Comparison of ENCODE assay signal across 10 cellular contexts in the genomic region with DNA sequence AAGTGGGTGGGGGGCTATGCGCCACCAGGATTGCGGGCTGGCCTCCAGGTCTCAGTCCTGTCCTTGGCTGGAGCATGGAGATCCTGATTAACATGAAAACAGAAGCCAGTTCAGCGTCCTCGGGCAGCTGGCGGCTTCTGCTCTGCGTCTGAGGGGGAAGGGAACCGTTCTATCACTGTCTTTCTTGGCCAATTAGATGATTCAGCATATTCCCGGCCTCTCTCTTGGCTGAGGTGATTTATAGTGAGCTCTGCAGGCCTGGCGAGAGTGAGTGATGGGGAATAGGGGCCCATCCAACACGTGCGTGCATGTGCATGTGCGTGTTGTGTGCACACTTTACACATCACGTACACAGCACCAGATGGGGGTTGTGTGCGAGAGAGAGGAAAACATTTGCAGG.
A peak's percentile ranks its signal among the peaks of the same experiment; 100 is the strongest.
DNase-seq lines count a peak whose midpoint lies in the region; ATAC-seq and TF ChIP-seq lines count a peak whose summit lies in the region.
"Had no signal": no experiment of that assay in that cellular context is flagged by ENCODE, and none has a peak within 500 bp of the region (broad histone marks: within the 10 kb centered on the region; RNA-seq: fewer than 3 reads in every experiment).

No MANE protein-coding gene starts in this region.

- intact Hi-C loops in breast epithelium (cut with DNase I; ENCODE audit: low total_unique reads), result no loop called here

- H3K4me1 Mint-ChIP-seq in endodermal cell, result peaks cover 10% of the 10 kb centered on the region

- H3K27me3 ChIP-seq in BE2C (no peaks in the 10 kb centered on the region), endodermal cell (ENCODE audit: control insufficient read depth, insufficient read depth, low read length, poor library complexity, severe bottlenecking) (no peaks in the 10 kb centered on the region), breast epithelium (peaks cover 0 to 61% of the 10 kb centered on the region in 2 donors)

- no peaks in the 10 kb centered on the region for H3K36me3 Mint-ChIP-seq in endodermal cell (ENCODE audit: low read depth)

- H3K27ac Mint-ChIP-seq in endodermal cell, result peak overlapping the region; percentile 70
- H3K27ac Mint-ChIP-seq: activated CD8-positive, alpha-beta memory T cell treated with anti-CD3 and anti-CD28 coated beads, Interleukin-2, amount 10 ng/mL, durations not matched to agents 7 days and 5 days had no signal

- H3K9ac ChIP-seq in endodermal cell (ENCODE audit: extremely low read depth, low read length, poor library complexity, severe bottlenecking), result no peak overlapping the region
- H3K9ac ChIP-seq: BLaER1 treated with 17β-estradiol and CSF1 and Interleukin-3, amounts not matched to agents 10 nM and 100 nM had no signal

- H3K4me3 ChIP-seq in BE2C (ENCODE audit: low read depth, low read length) (no peak overlapping the region), endodermal cell (ENCODE audit: low read length) (no peak overlapping the region), breast epithelium (no peak overlapping the region)
- H3K4me3 ChIP-seq: BLaER1 treated with 17β-estradiol and CSF1 and Interleukin-3, amounts not matched to agents 10 nM and 100 nM had no signal

- H3K36me3 ChIP-seq in BE2C, result no peaks in the 10 kb centered on the region
- H3K36me3 ChIP-seq in endodermal cell (ENCODE audit: control insufficient read depth, insufficient read depth, low read length), result no peaks in the 10 kb centered on the region
- no peaks in the 10 kb centered on the region for H3K36me3 ChIP-seq in breast epithelium
- H3K36me3 ChIP-seq: BLaER1 treated with 17β-estradiol and CSF1 and Interleukin-3, amounts not matched to agents 10 nM and 100 nM had no signal

- TF ChIP-seq CTCF in BE2C (IDR thresholded peaks at IDR 0.05; ENCODE audit: low read depth, low read length), result no peak
- no peak for TF ChIP-seq CTCF in endodermal cell (conservative IDR thresholded peaks at IDR 0.05)
- no peak for TF ChIP-seq CTCF in breast epithelium (IDR thresholded peaks at IDR 0.05)

- H3K9me3 ChIP-seq in BE2C (no peaks in the 10 kb centered on the region), endodermal cell (ENCODE audit: control insufficient read depth, low read length) (no peaks in the 10 kb centered on the region), breast epithelium (peaks cover 0 to 8% of the 10 kb centered on the region in 2 donors)

- 60% methylated on average over 14 of the region's 14 CpGs; no CpG with 5 or more reads in 1 of the 2 experiments for WGBS in endodermal cell (ENCODE audit: insufficient coverage in 1 of 2, insufficient read length in 1 of 2), 2 experiments

- H3K4me3 Mint-ChIP-seq in endodermal cell, result no peak overlapping the region
- H3K4me3 Mint-ChIP-seq: activated CD8-positive, alpha-beta memory T cell treated with anti-CD3 and anti-CD28 coated beads, Interleukin-2, amount 10 ng/mL, durations not matched to agents 7 days and 5 days had no signal

- H3K27ac ChIP-seq in endodermal cell (ENCODE audit: low read depth, low read length) (no peak overlapping the region), breast epithelium (no peak overlapping the region)
- H3K27ac ChIP-seq: BLaER1 treated with 17β-estradiol and CSF1 and Interleukin-3, amounts not matched to agents 10 nM and 100 nM had no signal

- no peak for TF ChIP-seq POLR2A in breast epithelium (IDR thresholded peaks at IDR 0.05)

- peaks cover 66% of the 10 kb centered on the region for H3K9me3 Mint-ChIP-seq in endodermal cell

- peaks cover 12% of the 10 kb centered on the region for H3K4me1 ChIP-seq in BE2C
- H3K4me1 ChIP-seq in endodermal cell (ENCODE audit: control insufficient read depth, insufficient read depth, low read length), result no peaks in the 10 kb centered on the region
- H3K4me1 ChIP-seq in breast epithelium, result no peaks in the 10 kb centered on the region

- DNase-seq in BE2C (peak; percentile 81), NCI-H2171 (lab: John Stamatoyannopoulos, UW) (peak; percentile 42), endodermal cell (peak; percentile 65), middle frontal gyrus (ENCODE audit: extremely low spot score, low spot score) (peak; percentile 12), DMS114 treated with DMSO at 0.1 percent for 48 hours (lab: John Stamatoyannopoulos, UW; ENCODE audit: unreplicated experiment) (no peak), breast epithelium (ENCODE audit: low spot score in 2 of 2) (no peak), kidney tubule cell (ENCODE audit: low spot score) (no peak)
- DNase-seq: activated CD8-positive, alpha-beta memory T cell treated with anti-CD3 and anti-CD28 coated beads, Interleukin-2, amount 10 ng/mL, durations not matched to agents 7 days and 5 days had no signal

- ATAC-seq in HG03457 (IDR thresholded peaks at IDR 0.05; ENCODE audit: unreplicated experiment), result no peak
- ATAC-seq: activated CD8-positive, alpha-beta memory T cell treated with anti-CD3 and anti-CD28 coated beads, Interleukin-2, amount 10 ng/mL, durations not matched to agents 7 days and 5 days had no signal

- peaks cover 3% of the 10 kb centered on the region for H3K27me3 Mint-ChIP-seq in endodermal cell (ENCODE audit: insufficient read depth)
- H3K27me3 Mint-ChIP-seq: activated CD8-positive, alpha-beta memory T cell treated with anti-CD3 and anti-CD28 coated beads, Interleukin-2, amount 10 ng/mL, durations not matched to agents 7 days and 5 days had no signal

Comparison
In these comparisons a context has a peak if more than half of its experiments do, and no peak if none do; other contexts are left out.
1. DNase-seq: peak in BE2C (single experiment), NCI-H2171 (single experiment), endodermal cell (single experiment) and middle frontal gyrus (single experiment); none in DMS114 treated with DMSO at 0.1 percent for 48 hours (single experiment), breast epithelium (0 of 2) and kidney tubule cell (single experiment).